ENCODE assay signal across 1 cellular context in the genomic region with DNA sequence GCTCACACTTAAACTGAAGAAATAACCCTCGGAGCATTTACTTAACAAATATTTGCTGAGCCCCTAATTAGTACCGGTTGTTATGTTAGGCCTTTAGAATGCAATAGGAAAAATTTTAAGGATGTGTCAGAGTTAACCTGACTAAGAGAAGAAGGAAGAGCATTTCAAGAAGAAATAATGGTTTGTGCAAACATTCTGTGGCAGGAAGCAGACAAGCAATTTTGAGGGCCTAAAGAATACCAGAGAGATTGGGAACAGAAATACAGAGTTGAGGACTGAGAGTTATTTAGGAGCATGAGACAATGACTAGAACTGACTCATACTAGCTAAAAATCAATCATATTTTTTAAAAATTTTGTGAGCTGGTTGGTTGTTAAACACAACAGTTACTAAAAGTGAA.
TF ChIP-seq lines count a peak whose summit lies in the region.

No MANE protein-coding gene starts in this region.

TF ChIP-seq in IMR-90, 13 proteins besides CTCF, POLR2A, EP300 and RAD21:
- TF ChIP-seq MXI1 (IDR thresholded peaks at IDR 0.05; ENCODE audit: borderline replicate concordance, low read depth, low read length) (no peak), NFE2L2 (IDR thresholded peaks at IDR 0.05; ENCODE audit: low read depth, low read length) (no peak), BHLHE40 (IDR thresholded peaks at IDR 0.05; ENCODE audit: low read depth, low read length) (no peak), RFX5 (IDR thresholded peaks at IDR 0.05; ENCODE audit: low read depth, low read length) (no peak), MAZ (IDR thresholded peaks at IDR 0.05; ENCODE audit: borderline replicate concordance, low read depth, low read length) (no peak), MAFK (IDR thresholded peaks at IDR 0.05; ENCODE audit: low read depth, low read length) (no peak), CHD1 (IDR thresholded peaks at IDR 0.05; ENCODE audit: low read depth, low read length) (no peak), SMC3 (IDR thresholded peaks at IDR 0.05; ENCODE audit: low read depth, low read length) (no peak), FOS (IDR thresholded peaks at IDR 0.05; ENCODE audit: low read depth, low read length) (no peak), CEBPB (IDR thresholded peaks at IDR 0.05; ENCODE audit: low read depth, low read length) (no peak)
- TF ChIP-seq, protein P1, sequence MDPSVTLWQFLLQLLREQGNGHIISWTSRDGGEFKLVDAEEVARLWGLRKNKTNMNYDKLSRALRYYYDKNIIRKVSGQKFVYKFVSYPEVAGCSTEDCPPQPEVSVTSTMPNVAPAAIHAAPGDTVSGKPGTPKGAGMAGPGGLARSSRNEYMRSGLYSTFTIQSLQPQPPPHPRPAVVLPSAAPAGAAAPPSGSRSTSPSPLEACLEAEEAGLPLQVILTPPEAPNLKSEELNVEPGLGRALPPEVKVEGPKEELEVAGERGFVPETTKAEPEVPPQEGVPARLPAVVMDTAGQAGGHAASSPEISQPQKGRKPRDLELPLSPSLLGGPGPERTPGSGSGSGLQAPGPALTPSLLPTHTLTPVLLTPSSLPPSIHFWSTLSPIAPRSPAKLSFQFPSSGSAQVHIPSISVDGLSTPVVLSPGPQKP (IDR thresholded peaks at IDR 0.05; ENCODE audit: borderline replicate concordance, low read depth, low read length), result no peak
